In the genomic region with DNA sequence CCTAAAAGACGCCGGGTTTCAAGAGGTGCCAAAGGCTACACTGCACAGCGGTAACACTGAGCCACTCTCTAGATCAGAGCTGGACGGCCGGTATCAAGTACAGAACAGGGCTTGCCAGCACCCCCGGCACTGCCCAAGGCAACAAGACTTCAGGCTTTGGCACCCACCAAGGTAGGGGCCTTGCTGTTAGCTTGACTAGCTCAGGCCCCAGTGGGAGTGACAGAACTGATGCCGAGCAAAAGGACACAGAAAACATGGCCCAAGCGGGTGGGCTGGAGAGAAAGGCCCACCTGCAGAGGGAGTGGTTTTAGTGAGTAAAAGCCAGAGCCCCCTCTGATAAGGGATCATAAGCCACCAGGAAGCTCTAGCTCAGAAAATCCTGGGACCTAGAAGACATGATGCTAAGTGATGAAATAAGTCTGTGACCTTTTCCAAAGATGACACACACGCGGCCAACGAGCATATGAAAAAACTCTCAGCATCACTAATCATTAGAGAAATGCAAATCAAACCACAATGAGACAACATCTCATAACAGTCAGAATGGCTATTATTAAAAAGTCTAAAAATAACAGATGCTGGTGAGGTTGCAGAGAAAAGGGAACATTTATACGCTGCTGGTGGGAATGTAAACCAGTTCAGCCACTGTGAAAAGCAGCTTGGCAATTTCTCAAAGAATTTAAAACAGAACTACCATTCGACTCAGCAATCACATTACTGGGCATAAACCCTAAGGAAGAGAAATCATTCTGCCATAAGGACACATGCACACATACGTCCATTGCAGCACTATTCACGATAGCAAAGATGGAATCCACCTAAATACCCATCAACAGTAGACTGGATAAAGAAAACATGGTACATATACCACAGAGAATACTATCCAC, we compare ENCODE assay signal across 1 cellular context.
TF ChIP-seq lines count a peak whose summit lies in the region.

No MANE protein-coding gene starts in this region.

TF ChIP-seq in GM23338, 12 proteins besides CTCF, POLR2A, EP300 and RAD21 (continued from another document):
- TF ChIP-seq ZNF114 (CRISPR knock-in tag; IDR thresholded peaks at IDR 0.05) = no peak
- TF ChIP-seq, protein P1, sequence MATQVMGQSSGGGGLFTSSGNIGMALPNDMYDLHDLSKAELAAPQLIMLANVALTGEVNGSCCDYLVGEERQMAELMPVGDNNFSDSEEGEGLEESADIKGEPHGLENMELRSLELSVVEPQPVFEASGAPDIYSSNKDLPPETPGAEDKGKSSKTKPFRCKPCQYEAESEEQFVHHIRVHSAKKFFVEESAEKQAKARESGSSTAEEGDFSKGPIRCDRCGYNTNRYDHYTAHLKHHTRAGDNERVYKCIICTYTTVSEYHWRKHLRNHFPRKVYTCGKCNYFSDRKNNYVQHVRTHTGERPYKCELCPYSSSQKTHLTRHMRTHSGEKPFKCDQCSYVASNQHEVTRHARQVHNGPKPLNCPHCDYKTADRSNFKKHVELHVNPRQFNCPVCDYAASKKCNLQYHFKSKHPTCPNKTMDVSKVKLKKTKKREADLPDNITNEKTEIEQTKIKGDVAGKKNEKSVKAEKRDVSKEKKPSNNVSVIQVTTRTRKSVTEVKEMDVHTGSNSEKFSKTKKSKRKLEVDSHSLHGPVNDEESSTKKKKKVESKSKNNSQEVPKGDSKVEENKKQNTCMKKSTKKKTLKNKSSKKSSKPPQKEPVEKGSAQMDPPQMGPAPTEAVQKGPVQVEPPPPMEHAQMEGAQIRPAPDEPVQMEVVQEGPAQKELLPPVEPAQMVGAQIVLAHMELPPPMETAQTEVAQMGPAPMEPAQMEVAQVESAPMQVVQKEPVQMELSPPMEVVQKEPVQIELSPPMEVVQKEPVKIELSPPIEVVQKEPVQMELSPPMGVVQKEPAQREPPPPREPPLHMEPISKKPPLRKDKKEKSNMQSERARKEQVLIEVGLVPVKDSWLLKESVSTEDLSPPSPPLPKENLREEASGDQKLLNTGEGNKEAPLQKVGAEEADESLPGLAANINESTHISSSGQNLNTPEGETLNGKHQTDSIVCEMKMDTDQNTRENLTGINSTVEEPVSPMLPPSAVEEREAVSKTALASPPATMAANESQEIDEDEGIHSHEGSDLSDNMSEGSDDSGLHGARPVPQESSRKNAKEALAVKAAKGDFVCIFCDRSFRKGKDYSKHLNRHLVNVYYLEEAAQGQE (IDR thresholded peaks at IDR 0.05; ENCODE audit: unreplicated experiment) = no peak
TF ChIP-seq in GM23338: peak in this region for 0.
